In the genomic region with DNA sequence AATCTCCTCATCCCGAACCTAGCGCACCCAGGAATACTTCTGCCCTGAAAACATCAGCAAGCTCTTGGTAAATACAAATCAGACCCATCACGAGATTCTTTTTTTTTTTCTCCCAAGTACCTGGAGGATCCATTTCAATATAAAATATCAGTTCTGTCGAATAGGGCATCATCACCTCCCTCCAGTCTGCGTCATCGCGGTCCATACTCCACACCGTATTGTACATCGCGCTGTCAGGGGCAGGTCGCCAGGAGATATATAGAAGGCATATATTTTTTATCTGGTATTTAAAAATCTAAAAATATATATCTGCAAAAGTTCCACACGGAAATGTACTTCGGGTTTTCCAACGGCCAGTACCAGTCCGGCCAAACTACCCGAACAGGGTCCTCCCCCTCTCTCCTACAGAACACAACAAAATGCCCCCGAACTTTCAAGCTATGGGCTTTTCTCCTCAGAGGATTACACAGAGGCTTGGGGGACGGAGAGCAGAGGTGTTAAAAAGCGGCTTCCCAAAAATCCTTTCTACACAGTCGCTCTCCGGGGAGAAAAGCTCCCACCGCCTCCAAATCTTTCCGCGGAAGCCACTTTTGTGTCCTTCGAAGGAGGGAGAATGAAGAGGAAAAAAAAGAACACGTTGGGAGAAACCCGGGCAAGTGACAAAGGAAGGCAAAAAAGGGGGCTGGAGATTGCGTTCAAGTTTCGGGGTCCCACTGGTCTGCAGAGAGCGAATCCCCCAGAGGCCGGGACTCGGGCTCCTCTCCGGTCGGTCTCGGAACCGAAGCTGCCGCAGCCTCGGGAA, we compare ENCODE assay signal across 8 cellular contexts. TPM values are rescaled to one million over a fixed set of nuclear protein-coding genes. Genes with fewer than 3 reads are reported as not detected.
DNase-seq lines count a peak whose midpoint lies in the region; ATAC-seq and TF ChIP-seq lines count a peak whose summit lies in the region.

No MANE protein-coding gene starts in this region.

- peak overlapping the region; percentile 67 for H3K27ac ChIP-seq in OCI-LY3 (ENCODE audit: low read length)
- H3K27ac ChIP-seq in heart right ventricle = peak overlapping the region; percentile 88 to 98 (median 96)
- H3K27ac ChIP-seq in psoas muscle = peak overlapping the region; percentile 96

- H3K4me3 ChIP-seq in OCI-LY3 (ENCODE audit: low read length) (peak overlapping the region; percentile 97), heart right ventricle (peak overlapping the region; percentile 51 to 89 (median 76)), psoas muscle (peak overlapping the region; percentile 80)

- no peak overlapping the region for H3K27ac Mint-ChIP-seq in activated naive CD4-positive, alpha-beta T cell treated with anti-CD3 and anti-CD28 coated beads for 36 hours

- CTCF ChIA-PET in activated naive CD4-positive, alpha-beta T cell treated with anti-CD3 and anti-CD28 coated beads for 36 hours (lab: Charles Lee) = interaction anchor here (0.6 to 1.1 kb wide), 6 partner anchors 28 to 95 kb away, joined by 3 to 5 read pairs (median 3); a partner anchor contains a TSS

- H3K9me3 Mint-ChIP-seq in activated naive CD4-positive, alpha-beta T cell treated with anti-CD3 and anti-CD28 coated beads for 36 hours = no peaks in the 10 kb centered on the region

- H3K36me3 Mint-ChIP-seq in activated naive CD4-positive, alpha-beta T cell treated with anti-CD3 and anti-CD28 coated beads for 36 hours (ENCODE audit: low read depth) = no peaks in the 10 kb centered on the region

- H3K36me3 ChIP-seq in OCI-LY3 (replicated peaks; ENCODE audit: low read depth, low read length) = no peaks in the 10 kb centered on the region
- no peaks in the 10 kb centered on the region for H3K36me3 ChIP-seq in heart right ventricle
- no peaks in the 10 kb centered on the region for H3K36me3 ChIP-seq in psoas muscle (ENCODE audit: insufficient read depth in 1 of 2, low read depth in 1 of 2)

- H3K9ac ChIP-seq in OCI-LY3 (ENCODE audit: low read length) = peak overlapping the region; percentile 80

- peaks cover 50% of the 10 kb centered on the region for H3K27me3 Mint-ChIP-seq in activated naive CD4-positive, alpha-beta T cell treated with anti-CD3 and anti-CD28 coated beads for 36 hours (ENCODE audit: low read depth)

- H3K4me1 ChIP-seq in OCI-LY3 (ENCODE audit: low read length) (peaks cover 21% of the 10 kb centered on the region), heart right ventricle (peaks cover 3 to 62% (median 36%) of the 10 kb centered on the region in 9 donors), psoas muscle (peaks cover 36% of the 10 kb centered on the region)

- ATAC-seq in heart right ventricle = peak in 2 of 8 donors; percentile 1 to 4
- peak in 1 of 4 donors; percentile 8 for ATAC-seq in psoas muscle
- ATAC-seq in HG02973 (IDR thresholded peaks at IDR 0.05; ENCODE audit: unreplicated experiment) = no peak

- H3K4me3 Mint-ChIP-seq in activated naive CD4-positive, alpha-beta T cell treated with anti-CD3 and anti-CD28 coated beads for 36 hours = peak overlapping the region; percentile 84

- 0 to 1% methylated on average over 38 of the region's 38 CpGs for WGBS in heart right ventricle, 2 donors
- 1% methylated on average over 31 to 38 of the region's 38 CpGs for WGBS in psoas muscle, 3 donors

- no peak for TF ChIP-seq CTCF in OCI-LY3 (IDR thresholded peaks at IDR 0.05; ENCODE audit: low read depth, low read length)
- no peak for TF ChIP-seq CTCF in heart right ventricle (IDR thresholded peaks at IDR 0.05)
- no peak for TF ChIP-seq CTCF in psoas muscle (IDR thresholded peaks at IDR 0.05)

- intact Hi-C loops in activated naive CD4-positive, alpha-beta T cell treated with anti-CD3 and anti-CD28 coated beads for 36 hours (cut with micrococcal nuclease) = loop anchor here (2.0 to 5.0 kb wide), 3 partner anchors 35 to 550 kb away; a partner anchor contains a TSS
- intact Hi-C loops in heart right ventricle (cut with DNase I) = loop anchor here in 8 of 10 donors (2.0 to 5.0 kb wide), 8 partner anchors 35 to 95 kb away; a partner anchor contains a TSS
- intact Hi-C loops in psoas muscle (cut with DNase I) = loop anchor here (2.0 to 5.0 kb wide), 4 partner anchors 41 to 95 kb away; a partner anchor contains a TSS

- H3K4me1 Mint-ChIP-seq in activated naive CD4-positive, alpha-beta T cell treated with anti-CD3 and anti-CD28 coated beads for 36 hours (ENCODE audit: low read depth) = peaks cover 19% of the 10 kb centered on the region

- peak; percentile 4 to 12 for DNase-seq in NOMO-1 (lab: John Stamatoyannopoulos, UW; ENCODE audit: unreplicated experiment in 2 of 2)
- DNase-seq in NOMO-1 treated with dmso at 0.1 percent for 144 hours (lab: John Stamatoyannopoulos, UW; ENCODE audit: unreplicated experiment) = no peak
- peak; percentile 38 for DNase-seq in activated naive CD4-positive, alpha-beta T cell treated with anti-CD3 and anti-CD28 coated beads for 36 hours
- peak in 1 of 2 donors; percentile 16 for DNase-seq in heart right ventricle
- DNase-seq in psoas muscle = no peak
- no peak for DNase-seq in NCI-H1048 (lab: John Stamatoyannopoulos, UW)

- peak overlapping the region; percentile 66; the same call in 1 of the 2 replicates for H2AFZ ChIP-seq in OCI-LY3 (ENCODE audit: low read depth, low read length)

- H3K9me3 ChIP-seq in OCI-LY3 (ENCODE audit: insufficient read depth, low read length) (no peaks in the 10 kb centered on the region), heart right ventricle (no peaks in the 10 kb centered on the region), psoas muscle (no peaks in the 10 kb centered on the region)

- H3K79me2 ChIP-seq in OCI-LY3 (ENCODE audit: low read length) = no peaks in the 10 kb centered on the region; the same call in 1 of the 2 replicates

- H4K20me1 ChIP-seq in OCI-LY3 (ENCODE audit: insufficient read depth, low read length) = no peaks in the 10 kb centered on the region

- no peaks in the 10 kb centered on the region for H3K27me3 ChIP-seq in OCI-LY3 (ENCODE audit: low read depth, low read length)
- H3K27me3 ChIP-seq in heart right ventricle = peaks cover 0 to 39% (median 0%) of the 10 kb centered on the region in 7 donors
- peaks cover 0 to 4% (median 0%) of the 10 kb centered on the region in 3 donors for H3K27me3 ChIP-seq in psoas muscle (ENCODE audit: insufficient read depth in 3 of 3, low read length in 2 of 3)

- H3K4me2 ChIP-seq in OCI-LY3 (ENCODE audit: low read length) = peak overlapping the region; percentile 99

RNA-seq across cellular contexts. Expression of a gene that starts 0.5 kb away (rescaled TPM):
- total RNA-seq in activated naive CD4-positive, alpha-beta T cell treated with anti-CD3 and anti-CD28 coated beads for 36 hours = under 1 TPM; 0.45 to 0.49 TPM
- 10 to 100 TPM; 22.9 to 54.5 (median 40.1) TPM for total RNA-seq in heart right ventricle
- 10 to 100 TPM; 15.4 to 31.6 TPM for polyA plus RNA-seq in heart right ventricle
- total RNA-seq in psoas muscle = 10 to 100 TPM; 17.3 to 24.2 (median 21.2) TPM
- 10 to 100 TPM in 2 of 3 donors, 1 to 10 TPM in 1; 6.7 to 17.4 (median 16.7) TPM for polyA plus RNA-seq in psoas muscle

RNA-seq across cellular contexts. Expression of a gene that starts 43.0 kb away (rescaled TPM):
- not detected for total RNA-seq in activated naive CD4-positive, alpha-beta T cell treated with anti-CD3 and anti-CD28 coated beads for 36 hours
- total RNA-seq in heart right ventricle (1 to 10 TPM in 9 of 10 donors, under 1 TPM in 1; 0.80 to 2.3 (median 1.7) TPM), psoas muscle (1 to 10 TPM; 1.2 to 5.0 (median 3.0) TPM)
- polyA plus RNA-seq in heart right ventricle (1 to 10 TPM; 1.3 to 5.3 TPM), psoas muscle (10 to 100 TPM in 1 of 3 donors, 1 to 10 TPM in 2; 4.0 to 14.7 (median 4.5) TPM)

RNA-seq across cellular contexts. Expression of a gene that starts 44.4 kb away (rescaled TPM):
- total RNA-seq in activated naive CD4-positive, alpha-beta T cell treated with anti-CD3 and anti-CD28 coated beads for 36 hours = not detected
- total RNA-seq in heart right ventricle (not detected), psoas muscle (not detected)
- polyA plus RNA-seq in heart right ventricle (not detected), psoas muscle (not detected)

Comparison
In these comparisons a context has a peak if more than half of its experiments do, and no peak if none do; other contexts are left out.
1. DNase-seq: peak in NOMO-1 (2 of 2) and activated naive CD4-positive, alpha-beta T cell treated with anti-CD3 and anti-CD28 coated beads for 36 hours (single experiment); none in NOMO-1 treated with dmso at 0.1 percent for 144 hours (single experiment), psoas muscle (0 of 2) and NCI-H1048 (single experiment).
2. RNA of a gene that starts 0.5 kb away (total RNA-seq): 22.9 to 54.5 TPM in heart right ventricle and 17.3 to 24.2 TPM in psoas muscle; 0.45 to 0.49 TPM in activated naive CD4-positive, alpha-beta T cell treated with anti-CD3 and anti-CD28 coated beads for 36 hours; every median in the first group is over 10 times any median in the second.
3. Peak in every context shown above with its lines, with median percentiles within 50 percentile points of each other: H3K27ac ChIP-seq and H3K4me3 ChIP-seq.